ENCODE assay signal across 24 cellular contexts in the genomic region with DNA sequence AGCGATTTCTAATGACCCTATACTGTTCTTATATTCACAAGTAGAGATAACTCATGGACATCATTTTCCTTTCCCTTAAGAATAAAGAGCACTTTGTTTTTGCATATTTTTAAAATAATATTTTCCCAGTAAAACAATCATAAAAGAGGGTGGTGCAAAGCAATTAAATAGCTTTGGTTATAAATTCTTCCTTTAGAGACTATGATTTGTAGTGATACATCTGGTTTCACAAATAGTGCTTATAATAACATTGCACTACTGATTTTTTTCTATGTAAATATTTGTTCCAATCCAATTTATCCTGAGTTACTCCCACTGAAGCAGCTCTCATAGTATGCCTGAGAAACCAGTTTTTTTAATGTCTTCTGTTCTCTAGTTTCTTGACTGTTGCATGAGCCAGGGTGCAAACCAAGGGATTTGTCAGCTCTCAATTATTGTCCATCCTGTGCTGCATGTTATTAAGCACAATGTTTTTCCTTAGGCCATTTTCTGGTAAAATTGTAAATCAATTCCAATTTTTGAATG.
A peak's percentile ranks its signal among the peaks of the same experiment; 100 is the strongest.
DNase-seq lines count a peak whose midpoint lies in the region; ATAC-seq, FAIRE-seq and TF ChIP-seq lines count a peak whose summit lies in the region.
"Had no signal": no experiment of that assay in that cellular context is flagged by ENCODE, and none has a peak within 500 bp of the region (broad histone marks: within the 10 kb centered on the region; RNA-seq: fewer than 3 reads in every experiment).

No MANE protein-coding gene starts in this region.

- no peak overlapping the region for H2AFZ ChIP-seq in MM.1S (ENCODE audit: low read length)

- no peak overlapping the region for H3K9ac ChIP-seq in MM.1S (ENCODE audit: low read length)

- peak; percentile 28 for FAIRE-seq in colon (lab: Jason Lieb, UNC)
- FAIRE-seq: GM12878, HTR-8/SVneo had no signal

- peaks cover 35% of the 10 kb centered on the region for H3K4me1 Mint-ChIP-seq in Calu3 (ENCODE audit: low read depth, unreplicated experiment)
- H3K4me1 Mint-ChIP-seq: endodermal cell had no signal

- H3K27me3 Mint-ChIP-seq in Calu3 (ENCODE audit: unreplicated experiment), result no peaks in the 10 kb centered on the region
- H3K27me3 Mint-ChIP-seq: activated T-cell treated with anti-CD3 and anti-CD28 coated beads, Interleukin-2, amount 50 U/mL, for 24 hours had no signal

- H3K4me1 ChIP-seq in mucosa of descending colon (ENCODE audit: low read depth) (peaks cover 7% of the 10 kb centered on the region), MM.1S (ENCODE audit: low read length) (no peaks in the 10 kb centered on the region)
- H3K4me1 ChIP-seq: colonic mucosa, prostate gland had no signal

- TF ChIP-seq CTCF in Calu3 (IDR thresholded peaks at IDR 0.05; ENCODE audit: unreplicated experiment) (no peak), mucosa of descending colon (IDR thresholded peaks at IDR 0.05) (no peak), MM.1S (IDR thresholded peaks at IDR 0.05; ENCODE audit: low read length) (no peak)

- H3K9me3 Mint-ChIP-seq in Calu3 (ENCODE audit: low read depth, unreplicated experiment), result no peaks in the 10 kb centered on the region
- H3K9me3 Mint-ChIP-seq: endodermal cell had no signal

- intact Hi-C loops in Calu3 (cut with micrococcal nuclease; ENCODE audit: unreplicated experiment), result no loop called here
- intact Hi-C loops in mucosa of descending colon (cut with DNase I, micrococcal nuclease), result no loop called here

- H3K27ac ChIP-seq in MM.1S (ENCODE audit: low read length), result no peak overlapping the region
- H3K27ac ChIP-seq: colonic mucosa, prostate gland, SK-N-MC, tibial artery had no signal

- no peaks in the 10 kb centered on the region for H3K36me3 Mint-ChIP-seq in Calu3 (ENCODE audit: insufficient read depth, unreplicated experiment)

- no peaks in the 10 kb centered on the region for H4K20me1 ChIP-seq in MM.1S (ENCODE audit: insufficient read depth, low read length)

- H3K27ac Mint-ChIP-seq in Calu3 (ENCODE audit: unreplicated experiment), result peak overlapping the region; percentile 90
- H3K27ac Mint-ChIP-seq: activated T-cell treated with anti-CD3 and anti-CD28 coated beads, Interleukin-2, amount 50 U/mL, for 24 hours; endodermal cell had no signal

- H3K9me3 ChIP-seq in mucosa of descending colon, result no peaks in the 10 kb centered on the region
- H3K9me3 ChIP-seq in MM.1S (replicated peaks; ENCODE audit: insufficient read depth, low read length), result no peaks in the 10 kb centered on the region
- H3K9me3 ChIP-seq: colonic mucosa, prostate gland, tibial artery had no signal

- no peak overlapping the region for H3K4me3 Mint-ChIP-seq in Calu3 (ENCODE audit: low read depth, unreplicated experiment)
- H3K4me3 Mint-ChIP-seq: activated T-cell treated with anti-CD3 and anti-CD28 coated beads, Interleukin-2, amount 50 U/mL, for 24 hours; endodermal cell had no signal

- H3K4me3 ChIP-seq in mucosa of descending colon, result no peak overlapping the region
- no peak overlapping the region for H3K4me3 ChIP-seq in MM.1S (ENCODE audit: low read length)
- H3K4me3 ChIP-seq: colonic mucosa, GM12878, prostate gland, SK-N-MC, tibial artery had no signal

- H3F3A ChIP-seq in MM.1S (ENCODE audit: insufficient read depth, low read length), result no peaks in the 10 kb centered on the region

- H3K79me2 ChIP-seq in MM.1S (ENCODE audit: low read length), result no peaks in the 10 kb centered on the region

- H3K36me3 ChIP-seq in mucosa of descending colon (ENCODE audit: low read depth) (no peaks in the 10 kb centered on the region), MM.1S (replicated peaks; ENCODE audit: insufficient read depth, low read length) (no peaks in the 10 kb centered on the region)
- H3K36me3 ChIP-seq: colonic mucosa, prostate gland, tibial artery had no signal

- no TSS peak for BruUV-seq in Calu3 (replicated peaks; lab: Mats Ljungman, UMichigan)

- H3K9me2 ChIP-seq in MM.1S (replicated peaks; ENCODE audit: insufficient read depth, low read length), result no peaks in the 10 kb centered on the region

- ATAC-seq in mucosa of descending colon, result peak; percentile 50
- ATAC-seq: GM12878; stimulated activated naive CD8-positive, alpha-beta T cell treated with anti-CD3 and anti-CD28 coated beads, Interleukin-15, Interleukin-2, amounts not matched to agents 100 U/mL and 50 U/mL, for 24 hours had no signal

- DNase-seq in Calu3 (no peak), NCI-H146 (lab: John Stamatoyannopoulos, UW) (peak; percentile 36), mucosa of descending colon (no peak), germinal center (ENCODE audit: low spot score) (no peak), MM.1S (no peak)
- DNase-seq in activated CD8-positive, alpha-beta memory T cell treated with anti-CD3 and anti-CD28 coated beads, Interleukin-2, amount 50 U/mL, for 48 hours, result no peak
- DNase-seq: activated CD4-positive, alpha-beta T cell treated with anti-CD3 and anti-CD28 coated beads for 4 hours; activated CD8-positive, alpha-beta memory T cell treated with anti-CD3 and anti-CD28 coated beads for 24 hours; activated T-cell treated with anti-CD3 and anti-CD28 coated beads, Interleukin-2, amount 50 U/mL, for 24 hours; colonic mucosa; endodermal cell; GOT3; KG1; NCI-H187 treated with DMSO at 0.1 percent for 48 hours; NCI-H345; stimulated activated CD4-positive, alpha-beta T cell treated with anti-CD3 and anti-CD28 coated beads, Interleukin-15, amount 100 ng/mL, for 24 hours; stimulated activated naive CD8-positive, alpha-beta T cell treated with anti-CD3 and anti-CD28 coated beads, Interleukin-15, Interleukin-2, amounts not matched to agents 100 U/mL and 50 U/mL, for 24 hours; T-helper 2 cell; tibial artery had no signal

- no peaks in the 10 kb centered on the region for H3K27me3 ChIP-seq in MM.1S (replicated peaks; ENCODE audit: insufficient read depth, low read length)
- H3K27me3 ChIP-seq: colonic mucosa, tibial artery had no signal

- H3K4me2 ChIP-seq in MM.1S (ENCODE audit: low read depth, low read length), result no peak overlapping the region

- CTCF ChIA-PET in Calu3 (lab: Charles Lee), result no interaction called here
